9 cellular contexts compared by ENCODE assay signal in genomic region chr16:82439678-82440293, GRCh38.
DNase-seq lines count a peak whose midpoint lies in the region; ATAC-seq and TF ChIP-seq lines count a peak whose summit lies in the region.
"Had no signal": no experiment of that assay in that cellular context is flagged by ENCODE, and none has a peak within 500 bp of the region (broad histone marks: within the 10 kb centered on the region; RNA-seq: fewer than 3 reads in every experiment).

No MANE protein-coding gene starts in this region.

- ATAC-seq in mucosa of descending colon, result peak; percentile 22
- ATAC-seq in GM18498 (IDR thresholded peaks at IDR 0.05; ENCODE audit: unreplicated experiment), result no peak

- no peaks in the 10 kb centered on the region for H3K9me3 ChIP-seq in mucosa of descending colon

- intact Hi-C loops in mucosa of descending colon (cut with DNase I, micrococcal nuclease), result no loop called here

- no peak overlapping the region for H3K27ac ChIP-seq in HL-60 (replicated peaks)

- DNase-seq in EL (peak; percentile 8), HL-60 (ENCODE audit: low read depth in 1 of 2, low spot score in 1 of 2) (no peak), astrocyte of the hippocampus (ENCODE audit: low read depth, low spot score) (peak; percentile 9), mucosa of descending colon (peak in 1 of 3 donors; percentile 14), DMS114 treated with DMSO at 0.1 percent for 48 hours (lab: John Stamatoyannopoulos, UW; ENCODE audit: unreplicated experiment) (no peak)
- DNase-seq in stimulated activated CD4-positive, alpha-beta T cell treated with anti-CD3 and anti-CD28 coated beads, Interleukin-2, amount 100 ng/mL, for 48 hours, result no peak
- no peak for DNase-seq in NK-92 treated with Interleukin-12 subunit alpha and Interleukin-12 subunit beta, amount 100 ng/mL, for 24 hours (lab: John Stamatoyannopoulos, UW)
- DNase-seq: NCI-H1048 had no signal

- no peaks in the 10 kb centered on the region for H3K36me3 ChIP-seq in mucosa of descending colon (ENCODE audit: low read depth)

- H3K4me3 ChIP-seq in HL-60 (replicated peaks; ENCODE audit: insufficient read depth, low read length) (no peak overlapping the region), mucosa of descending colon (no peak overlapping the region)

- H3K27me3 ChIP-seq in HL-60 (ENCODE audit: insufficient read depth, poor library complexity, severe bottlenecking), result peaks cover 3% of the 10 kb centered on the region

- H3K4me1 ChIP-seq in mucosa of descending colon (ENCODE audit: low read depth), result no peaks in the 10 kb centered on the region

- TF ChIP-seq CTCF in HL-60 (IDR thresholded peaks at IDR 0.05; ENCODE audit: insufficient read depth, low read length), result peak; percentile 32
- TF ChIP-seq CTCF in mucosa of descending colon (IDR thresholded peaks at IDR 0.05), result no peak

Comparison
In these comparisons a context has a peak if more than half of its experiments do, and no peak if none do; other contexts are left out.
1. DNase-seq: peak in EL (single experiment) and astrocyte of the hippocampus (single experiment); none in HL-60 (0 of 2), stimulated activated CD4-positive, alpha-beta T cell treated with anti-CD3 and anti-CD28 coated beads, Interleukin-2, amount 100 ng/mL, for 48 hours (0 of 2), DMS114 treated with DMSO at 0.1 percent for 48 hours (single experiment) and NK-92 treated with Interleukin-12 subunit alpha and Interleukin-12 subunit beta, amount 100 ng/mL, for 24 hours (single experiment).